21 cellular contexts compared by ENCODE assay signal in the genomic region with DNA sequence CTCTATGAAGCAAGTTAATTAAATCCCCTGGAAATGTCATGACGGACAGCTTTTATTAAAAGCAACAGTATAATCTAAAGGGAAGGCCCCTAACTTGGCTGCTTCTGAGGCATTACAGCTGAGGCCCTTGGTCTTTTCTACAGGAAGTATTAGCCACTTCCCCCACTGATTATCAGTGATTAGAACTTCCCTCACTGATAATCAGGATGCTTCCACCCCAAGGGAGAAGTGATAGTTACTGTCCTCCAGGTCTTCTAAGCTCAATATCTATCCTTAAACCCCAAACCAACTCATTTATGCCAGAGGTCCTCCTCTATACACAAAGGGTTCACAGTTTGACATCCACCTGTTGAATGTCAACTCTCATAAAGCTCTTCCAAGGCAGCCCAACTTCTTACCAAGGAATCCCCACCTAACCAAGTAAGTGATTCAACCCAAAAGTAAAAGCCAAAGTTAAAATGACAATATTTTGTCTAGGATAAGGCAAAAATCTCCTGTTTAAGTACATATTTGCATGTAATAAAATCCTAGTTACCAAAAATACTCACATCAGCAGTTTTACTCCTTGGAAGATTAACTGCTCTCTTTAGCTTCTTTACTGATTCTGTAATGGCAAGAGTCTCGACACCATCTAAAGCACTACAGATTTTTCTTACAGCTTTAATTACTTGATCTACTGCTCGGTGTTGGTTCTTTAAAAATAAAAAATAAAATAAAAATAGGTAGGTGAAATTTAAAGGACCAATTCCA. TPM values are rescaled to one million over a fixed set of nuclear protein-coding genes. Genes with fewer than 3 reads are reported as not detected.
DNase-seq lines count a peak whose midpoint lies in the region; ATAC-seq, FAIRE-seq and TF ChIP-seq lines count a peak whose summit lies in the region.
"Had no signal": no experiment of that assay in that cellular context is flagged by ENCODE, and none has a peak within 500 bp of the region (broad histone marks: within the 10 kb centered on the region; RNA-seq: fewer than 3 reads in every experiment).

No MANE protein-coding gene starts in this region.

- intact Hi-C loops in natural killer cell (cut with micrococcal nuclease): no loop called here
- intact Hi-C loops in HepG2 (cut with micrococcal nuclease; ENCODE audit: unreplicated experiment): no loop called here

- H3K4me2 ChIP-seq in HepG2 (ENCODE audit: low read depth, low read length): no peak overlapping the region

- WGBS in HepG2 (ENCODE audit: low lambda C conversion rate): 96% methylated on average over 3 of the region's 3 CpGs

- TSS peak; percentile 8 for BruUV-seq in HepG2 (replicated peaks; lab: Mats Ljungman, UMichigan)

- TF ChIP-seq RAD21 in HepG2 (CRISPR knock-in tag; IDR thresholded peaks at IDR 0.05): no peak

- no peak overlapping the region for H3K27ac ChIP-seq in HepG2 (ENCODE audit: extremely low read length, insufficient read depth, low read length)

- H3K36me3 Mint-ChIP-seq in natural killer cell (no peaks in the 10 kb centered on the region), WTC11 (peaks cover 41% of the 10 kb centered on the region), glutamatergic neuron (ENCODE audit: unreplicated experiment) (no peaks in the 10 kb centered on the region)
- H3K36me3 Mint-ChIP-seq in natural killer cell treated with Interleukin-12 subunit alpha and Interleukin-12 subunit beta and Interleukin-15 and Interleukin-18, amount 100 ng/mL, for 72 hours: peaks cover 4% of the 10 kb centered on the region

- no peaks in the 10 kb centered on the region for H3K9me3 Mint-ChIP-seq in natural killer cell
- no peaks in the 10 kb centered on the region for H3K9me3 Mint-ChIP-seq in natural killer cell treated with Interleukin-12 subunit alpha and Interleukin-12 subunit beta and Interleukin-15 and Interleukin-18, amount 100 ng/mL, for 72 hours
- H3K9me3 Mint-ChIP-seq in WTC11: no peaks in the 10 kb centered on the region
- H3K9me3 Mint-ChIP-seq in glutamatergic neuron (ENCODE audit: unreplicated experiment): no peaks in the 10 kb centered on the region
- H3K9me3 Mint-ChIP-seq: CD4-positive, CD25-positive, alpha-beta regulatory T cell had no signal

- H3K27ac Mint-ChIP-seq in natural killer cell (peak overlapping the region; percentile 18 to 47), WTC11 (peak overlapping the region; percentile 34), glutamatergic neuron (ENCODE audit: unreplicated experiment) (no peak overlapping the region)
- no peak overlapping the region for H3K27ac Mint-ChIP-seq in natural killer cell treated with Interleukin-12 subunit alpha and Interleukin-12 subunit beta and Interleukin-15 and Interleukin-18, amount 100 ng/mL, for 72 hours
- H3K27ac Mint-ChIP-seq: B cell; CD4-positive, CD25-positive, alpha-beta regulatory T cell had no signal

- peaks cover 4% of the 10 kb centered on the region; the same call in 1 of the 2 replicates for H4K20me1 ChIP-seq in HepG2 (ENCODE audit: insufficient read depth, low read length)

- in situ Hi-C loops in HepG2 (cut with HindIII; ENCODE audit: extremely low pct_ligation_motif_present, low pct_unique_long_range_greater_than_20kb): no loop called here

- no peaks in the 10 kb centered on the region for H3K27me3 Mint-ChIP-seq in natural killer cell (ENCODE audit: low read depth in 2 of 2)
- no peaks in the 10 kb centered on the region for H3K27me3 Mint-ChIP-seq in natural killer cell treated with Interleukin-12 subunit alpha and Interleukin-12 subunit beta and Interleukin-15 and Interleukin-18, amount 100 ng/mL, for 72 hours
- H3K27me3 Mint-ChIP-seq in WTC11 (ENCODE audit: low read depth): no peaks in the 10 kb centered on the region
- no peaks in the 10 kb centered on the region for H3K27me3 Mint-ChIP-seq in glutamatergic neuron (ENCODE audit: unreplicated experiment)
- H3K27me3 Mint-ChIP-seq: B cell; CD4-positive, CD25-positive, alpha-beta regulatory T cell had no signal

- peaks cover 0 to 7% of the 10 kb centered on the region in 2 donors for H3K4me1 Mint-ChIP-seq in natural killer cell
- H3K4me1 Mint-ChIP-seq in natural killer cell treated with Interleukin-12 subunit alpha and Interleukin-12 subunit beta and Interleukin-15 and Interleukin-18, amount 100 ng/mL, for 72 hours (ENCODE audit: low read depth in 2 of 2): peaks cover 0 to 4% of the 10 kb centered on the region in 2 donors
- peaks cover 19% of the 10 kb centered on the region for H3K4me1 Mint-ChIP-seq in WTC11
- H3K4me1 Mint-ChIP-seq in glutamatergic neuron (ENCODE audit: low read depth, unreplicated experiment): no peaks in the 10 kb centered on the region
- H3K4me1 Mint-ChIP-seq: B cell had no signal

- H3K9me3 ChIP-seq in HepG2 (ENCODE audit: low read length): no peaks in the 10 kb centered on the region

- DNase-seq in natural killer cell: no peak
- no peak for DNase-seq in natural killer cell treated with Interleukin-12 subunit alpha and Interleukin-12 subunit beta and Interleukin-15 and Interleukin-18, amount 100 ng/mL, for 72 hours (ENCODE audit: low spot score)
- DNase-seq in WTC11 (ENCODE audit: low spot score): no peak
- no peak for DNase-seq in HepG2 (ENCODE audit: low spot score)
- DNase-seq in glutamatergic neuron: no peak
- DNase-seq in NCI-H1105 (lab: John Stamatoyannopoulos, UW): no peak
- DNase-seq: CD4-positive, CD25-positive, alpha-beta regulatory T cell; EL; GF-D8; KG1; MV-4-11; NCI-H1694; NCI-H2081; NCI-H2171 treated with DMSO at 0.1 percent for 48 hours; NCI-H524 treated with DMSO at 0.1 percent for 48 hours; PC-3; Right ventricle myocardium superior; SW 1271 had no signal

- ATAC-seq in natural killer cell: no peak
- no peak for ATAC-seq in natural killer cell treated with Interleukin-12 subunit alpha and Interleukin-12 subunit beta and Interleukin-15 and Interleukin-18, amount 100 ng/mL, for 72 hours
- no peak for ATAC-seq in WTC11
- ATAC-seq in HepG2: no peak
- ATAC-seq in esophagus mucosa: no peak
- ATAC-seq: PC-3 had no signal

- no peak overlapping the region for H3K4me3 ChIP-seq in HepG2 (replicated peaks in 1 of 3; ENCODE audit: insufficient read depth in 1 of 3, low read depth in 2 of 3, low read length in 3 of 3)

- H3K4me1 ChIP-seq in HepG2 (ENCODE audit: insufficient read depth, low read length): no peaks in the 10 kb centered on the region

- H3K36me3 ChIP-seq in HepG2 (replicated peaks in 1 of 2; ENCODE audit: control insufficient read depth in 1 of 2, insufficient read depth in 2 of 2, low read length in 2 of 2): peaks cover 8 to 51% of the 10 kb centered on the region in 2 experiments

- TF ChIP-seq EP300 in HepG2 (IDR thresholded peaks at IDR 0.05; ENCODE audit: low read depth in 2 of 2, low read length in 2 of 2) (no peak), HepG2 (CRISPR knock-in tag; IDR thresholded peaks at IDR 0.05; ENCODE audit: borderline replicate concordance) (no peak)

- no peak overlapping the region for H2AFZ ChIP-seq in HepG2 (ENCODE audit: low read length)

- H3K79me2 ChIP-seq in HepG2 (ENCODE audit: insufficient read depth, low read length): no peaks in the 10 kb centered on the region

- CTCF ChIA-PET in WTC11 (lab: Charles Lee): no interaction called here
- CTCF ChIA-PET in HepG2 (lab: Yijun Ruan, JAX; ENCODE audit: low intra/inter-chr PET ratio, low total read pairs): no interaction called here

- POLR2A ChIA-PET in WTC11 (lab: Charles Lee) (no interaction called here), HepG2 (lab: Yijun Ruan, JAX) (no interaction called here)

- H3K9ac ChIP-seq in HepG2 (ENCODE audit: insufficient read depth, low read depth, low read length): no peak overlapping the region

- H3K4me3 Mint-ChIP-seq in natural killer cell: no peak overlapping the region
- H3K4me3 Mint-ChIP-seq in natural killer cell treated with Interleukin-12 subunit alpha and Interleukin-12 subunit beta and Interleukin-15 and Interleukin-18, amount 100 ng/mL, for 72 hours: no peak overlapping the region
- no peak overlapping the region for H3K4me3 Mint-ChIP-seq in WTC11
- no peak overlapping the region for H3K4me3 Mint-ChIP-seq in glutamatergic neuron (ENCODE audit: unreplicated experiment)
- H3K4me3 Mint-ChIP-seq: B cell; CD4-positive, CD25-positive, alpha-beta regulatory T cell had no signal

- no peaks in the 10 kb centered on the region for H3K27me3 ChIP-seq in HepG2 (ENCODE audit: control insufficient read depth in 1 of 2, insufficient read depth in 2 of 2, low read length in 2 of 2)

- no peak for TF ChIP-seq POLR2A in HepG2 (IDR thresholded peaks at IDR 0.05; ENCODE audit: insufficient read depth in 1 of 2, low read depth in 2 of 2, low read length in 2 of 2)

- TF ChIP-seq CTCF in natural killer cell (IDR thresholded peaks at IDR 0.05) (no peak), WTC11 (IDR thresholded peaks at IDR 0.05) (no peak), HepG2 (CRISPR knock-in tag; IDR thresholded peaks at IDR 0.05) (no peak), glutamatergic neuron (IDR thresholded peaks at IDR 0.05; ENCODE audit: partially characterized antibody, unreplicated experiment) (no peak)

- FAIRE-seq in HepG2 (lab: Jason Lieb, UNC): no peak
- FAIRE-seq: GM19239 had no signal

RNA-seq across cellular contexts. Expression of a gene that starts 58.6 kb away (rescaled TPM):
- total RNA-seq in natural killer cell: 100 to 1,000 TPM; 579 to 685 (median 654) TPM
- 100 to 1,000 TPM; 688 to 721 TPM for total RNA-seq in natural killer cell treated with Interleukin-12 subunit alpha and Interleukin-12 subunit beta and Interleukin-15 and Interleukin-18, amount 100 ng/mL, for 72 hours
- 1,191 to 1,268 TPM (median 1,200 TPM) in 3 replicates for total RNA-seq in WTC11 (2021)
- total RNA-seq in HepG2 (2016; rRNA removed; fragmentation: Illumina TruSeq; extraction: Trizol): 1,542 and 1,735 TPM in 2 replicates
- 2,792 and 3,249 TPM in 2 replicates for total RNA-seq in HepG2 (2016; cell fraction: cytosol; rRNA removed; fragmentation: Illumina TruSeq; extraction: Trizol; ENCODE audit: low read depth)
- total RNA-seq in HepG2 (2016; cell fraction: insoluble cytoplasmic fraction; rRNA removed; fragmentation: Illumina TruSeq; extraction: Trizol): 1,538 and 1,805 TPM in 2 replicates
- total RNA-seq in HepG2 (2016; cell fraction: membrane; rRNA removed; fragmentation: Illumina TruSeq; extraction: Trizol): 4,280 and 4,305 TPM in 2 replicates
- 609 and 619 TPM in 2 replicates for total RNA-seq in HepG2 (2016; cell fraction: nucleus; rRNA removed; fragmentation: Illumina TruSeq; extraction: Trizol)
- 1,908 and 2,245 TPM in 2 replicates for polyA plus RNA-seq in HepG2 (2011; rRNA removed)
- 1,617 and 1,923 TPM in 2 replicates for polyA plus RNA-seq in HepG2 (2011; cell fraction: cytosol; rRNA removed)
- polyA plus RNA-seq in HepG2 (2011; cell fraction: nucleus; rRNA removed): 279 and 367 TPM in 2 replicates
- 1,644 and 2,487 TPM in 2 replicates for polyA plus RNA-seq in HepG2 (2012)
- 3,160 and 3,393 TPM in 2 replicates for polyA plus RNA-seq in HepG2 (2016; cell fraction: cytosol; fragmentation: Illumina TruSeq; extraction: Trizol; ENCODE audit: low read depth)
- polyA plus RNA-seq in HepG2 (2016; cell fraction: insoluble cytoplasmic fraction; fragmentation: Illumina TruSeq; extraction: Trizol; ENCODE audit: low read depth): 1,742 and 1,793 TPM in 2 replicates
- polyA plus RNA-seq in HepG2 (2016; cell fraction: membrane; fragmentation: Illumina TruSeq; extraction: Trizol; ENCODE audit: low read depth): 3,694 and 3,762 TPM in 2 replicates
- polyA plus RNA-seq in HepG2 (2016; cell fraction: nucleus; fragmentation: Illumina TruSeq; extraction: Trizol; ENCODE audit: insufficient read depth, low read depth): 904 and 939 TPM in 2 replicates
- 934 and 1,186 TPM in 2 replicates for polyA minus RNA-seq in HepG2 (2011; rRNA and poly(A)+ RNA removed; ENCODE audit: low replicate concordance)
- 263 and 284 TPM in 2 replicates for polyA minus RNA-seq in HepG2 (2011; cell fraction: cytosol; rRNA and poly(A)+ RNA removed)
- polyA minus RNA-seq in HepG2 (2011; cell fraction: nucleus; rRNA and poly(A)+ RNA removed): 825 and 1,127 TPM in 2 replicates
- 952 TPM for total RNA-seq in esophagus mucosa
- 683 TPM for total RNA-seq in glutamatergic neuron (ENCODE audit: unreplicated experiment)

Comparison
In these comparisons a context has a peak if more than half of its experiments do, and no peak if none do; other contexts are left out.
1. H3K27ac Mint-ChIP-seq: peak in natural killer cell (2 of 2) and WTC11 (single experiment); none in natural killer cell treated with Interleukin-12 subunit alpha and Interleukin-12 subunit beta and Interleukin-15 and Interleukin-18, amount 100 ng/mL, for 72 hours (0 of 2) and glutamatergic neuron (single experiment).